ENCODE assay signal across 1 cellular context in genomic region chr20:36084897-36085617, GRCh38.
TF ChIP-seq lines count a peak whose summit lies in the region.

No MANE protein-coding gene starts in this region.

TF ChIP-seq in H1, 55 proteins besides CTCF, POLR2A, EP300 and RAD21 (continued from another document):
- TF ChIP-seq ATF3 (IDR thresholded peaks at IDR 0.05; ENCODE audit: insufficient read depth, low read depth, low read length), result no peak
- no peak for TF ChIP-seq JUN (IDR thresholded peaks at IDR 0.05; ENCODE audit: low read depth, low read length)
- TF ChIP-seq CHD2 (IDR thresholded peaks at IDR 0.05; ENCODE audit: low read length), result no peak
- no peak for TF ChIP-seq MAFK (IDR thresholded peaks at IDR 0.05; ENCODE audit: low read depth, low read length)
- no peak for TF ChIP-seq ATF2 (IDR thresholded peaks at IDR 0.05; ENCODE audit: low read length)
- TF ChIP-seq TAF1 (IDR thresholded peaks at IDR 0.05; ENCODE audit: low read depth, low read length), result no peak
- no peak for TF ChIP-seq HDAC2 (IDR thresholded peaks at IDR 0.05; ENCODE audit: borderline replicate concordance in 1 of 2, low read depth in 2 of 2, low read length in 2 of 2)
- no peak for TF ChIP-seq RBBP5 (IDR thresholded peaks at IDR 0.05; ENCODE audit: borderline replicate concordance, low read depth, low read length)
- TF ChIP-seq POU5F1 (IDR thresholded peaks at IDR 0.05; ENCODE audit: low read depth, low read length), result no peak
- no peak for TF ChIP-seq BACH1 (IDR thresholded peaks at IDR 0.05; ENCODE audit: low read length)
- no peak for TF ChIP-seq SRF (IDR thresholded peaks at IDR 0.05; ENCODE audit: low read depth, low read length)
- TF ChIP-seq CHD1 (IDR thresholded peaks at IDR 0.05; ENCODE audit: low read depth, low read length), result no peak
- TF ChIP-seq YY1 (IDR thresholded peaks at IDR 0.05; ENCODE audit: low read depth, low read length), result no peak
- TF ChIP-seq MAX (IDR thresholded peaks at IDR 0.05), result no peak
- TF ChIP-seq KDM5A (IDR thresholded peaks at IDR 0.05; ENCODE audit: low read length), result no peak
TF ChIP-seq in H1: peak in this region for 0.
